In the genomic region with DNA sequence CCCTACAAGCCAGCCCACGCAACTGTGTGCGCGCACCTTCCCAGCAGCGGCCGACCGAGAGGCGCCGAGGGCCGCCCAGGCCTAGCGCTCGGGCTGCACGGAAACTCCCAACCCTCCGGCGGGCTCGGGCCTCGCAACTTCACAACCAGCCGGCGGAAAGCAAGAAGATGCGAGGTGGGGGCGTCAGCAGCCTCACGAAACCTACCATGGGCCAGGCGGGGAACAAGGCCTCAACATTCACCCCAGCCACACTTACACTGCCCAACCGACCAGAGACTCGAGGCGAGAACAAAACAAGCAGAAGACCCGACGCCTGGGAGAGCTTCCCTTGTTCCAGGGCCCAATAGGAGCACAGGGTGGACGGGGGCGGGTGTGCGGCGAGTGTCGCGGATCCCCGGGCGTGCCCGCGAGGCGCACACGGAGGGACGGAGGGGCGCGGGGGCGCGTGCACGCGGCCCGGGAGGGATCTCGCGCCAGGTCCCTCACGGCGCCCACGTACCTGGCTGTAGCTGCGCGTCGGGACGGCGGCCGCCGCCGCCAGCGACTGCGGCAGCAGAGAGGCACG, we compare ENCODE assay signal across 1 cellular context.
TF ChIP-seq lines count a peak whose summit lies in the region.

No MANE protein-coding gene starts in this region.

TF ChIP-seq in K562, 482 proteins besides CTCF, POLR2A, EP300 and RAD21 (continued from another document and continues in another):
- TF ChIP-seq ZC3H4 (CRISPR knock-in tag; IDR thresholded peaks at IDR 0.05; ENCODE audit: borderline replicate concordance) (peak; percentile 86; the same call in 1 of the 2 replicates), ZBED1 (IDR thresholded peaks at IDR 0.05) (no peak), RAD51 (IDR thresholded peaks at IDR 0.05; ENCODE audit: borderline replicate concordance, low read depth) (no peak), SRSF1 (IDR thresholded peaks at IDR 0.05; ENCODE audit: low read depth, low read length) (no peak), ZNF41 (CRISPR knock-in tag; conservative IDR thresholded peaks at IDR 0.05) (no peak), MEF2D (tag; conservative IDR thresholded peaks at IDR 0.05; ENCODE audit: low read depth) (no peak), DACH1 (IDR thresholded peaks at IDR 0.05; ENCODE audit: partially characterized antibody) (no peak), NRF1 (conservative IDR thresholded peaks at IDR 0.05 in 1 of 2, IDR thresholded peaks at IDR 0.05 in 1 of 2) (peak; percentile 75 to 81), SETDB1 (IDR thresholded peaks at IDR 0.05; ENCODE audit: low read length) (no peak), ZBTB11 (CRISPR knock-in tag; IDR thresholded peaks at IDR 0.05) (peak in 1 of 3 experiments; percentile 30; a peak in 1 of 6 replicates), CLOCK (CRISPR knock-in tag; IDR thresholded peaks at IDR 0.05; ENCODE audit: borderline replicate concordance) (no peak), MGA (IDR thresholded peaks at IDR 0.05) (peak; percentile 23; the same call in 1 of the 2 replicates), ETS2 (tag; IDR thresholded peaks at IDR 0.05; ENCODE audit: borderline replicate concordance, poor library complexity, severe bottlenecking) (no peak), TBL1XR1 (IDR thresholded peaks at IDR 0.05; ENCODE audit: low read length in 2 of 2) (no peak)
- TF ChIP-seq, protein P1, sequence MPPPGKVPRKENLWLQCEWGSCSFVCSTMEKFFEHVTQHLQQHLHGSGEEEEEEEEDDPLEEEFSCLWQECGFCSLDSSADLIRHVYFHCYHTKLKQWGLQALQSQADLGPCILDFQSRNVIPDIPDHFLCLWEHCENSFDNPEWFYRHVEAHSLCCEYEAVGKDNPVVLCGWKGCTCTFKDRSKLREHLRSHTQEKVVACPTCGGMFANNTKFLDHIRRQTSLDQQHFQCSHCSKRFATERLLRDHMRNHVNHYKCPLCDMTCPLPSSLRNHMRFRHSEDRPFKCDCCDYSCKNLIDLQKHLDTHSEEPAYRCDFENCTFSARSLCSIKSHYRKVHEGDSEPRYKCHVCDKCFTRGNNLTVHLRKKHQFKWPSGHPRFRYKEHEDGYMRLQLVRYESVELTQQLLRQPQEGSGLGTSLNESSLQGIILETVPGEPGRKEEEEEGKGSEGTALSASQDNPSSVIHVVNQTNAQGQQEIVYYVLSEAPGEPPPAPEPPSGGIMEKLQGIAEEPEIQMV (tag; conservative IDR thresholded peaks at IDR 0.05; ENCODE audit: low read depth), result no peak
- TF ChIP-seq, protein P2, sequence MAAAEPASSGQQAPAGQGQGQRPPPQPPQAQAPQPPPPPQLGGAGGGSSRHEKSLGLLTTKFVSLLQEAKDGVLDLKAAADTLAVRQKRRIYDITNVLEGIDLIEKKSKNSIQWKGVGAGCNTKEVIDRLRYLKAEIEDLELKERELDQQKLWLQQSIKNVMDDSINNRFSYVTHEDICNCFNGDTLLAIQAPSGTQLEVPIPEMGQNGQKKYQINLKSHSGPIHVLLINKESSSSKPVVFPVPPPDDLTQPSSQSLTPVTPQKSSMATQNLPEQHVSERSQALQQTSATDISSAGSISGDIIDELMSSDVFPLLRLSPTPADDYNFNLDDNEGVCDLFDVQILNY (CRISPR knock-in tag; IDR thresholded peaks at IDR 0.05), result no peak
